12 cellular contexts compared by ENCODE assay signal in the genomic region with DNA sequence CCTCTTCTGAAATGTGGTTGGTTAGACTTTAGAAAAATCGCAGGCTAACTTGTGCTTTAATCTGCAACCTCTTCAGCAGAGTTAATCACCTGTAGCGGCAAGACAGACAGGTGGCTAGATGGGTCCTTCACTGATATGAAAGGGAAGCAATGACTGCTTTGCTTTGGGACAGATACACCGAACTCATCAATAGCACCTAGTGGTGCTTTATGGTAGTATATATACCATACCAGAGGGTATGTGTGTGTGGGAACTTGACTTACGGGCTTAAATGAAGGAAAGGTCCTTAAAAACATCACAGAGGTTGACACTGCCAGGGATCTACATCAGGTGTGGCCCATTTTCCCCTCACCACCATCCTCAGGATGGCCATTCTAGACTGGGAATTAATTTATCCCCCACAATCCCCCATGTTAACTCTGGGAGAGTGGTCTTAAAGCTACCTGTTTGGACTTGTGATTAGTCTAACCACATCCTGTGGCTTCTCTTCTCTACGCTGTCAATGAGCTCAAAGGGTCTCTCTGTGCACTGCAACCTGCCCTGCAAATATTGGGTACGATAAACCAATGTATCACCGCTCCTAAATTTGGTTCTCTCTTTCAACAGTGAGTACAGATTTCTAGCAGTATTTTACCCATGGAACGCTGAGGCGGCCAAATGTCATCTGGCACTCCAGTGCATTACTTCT.
DNase-seq lines count a peak whose midpoint lies in the region; ATAC-seq and TF ChIP-seq lines count a peak whose summit lies in the region.
"Had no signal": no experiment of that assay in that cellular context is flagged by ENCODE, and none has a peak within 500 bp of the region (broad histone marks: within the 10 kb centered on the region; RNA-seq: fewer than 3 reads in every experiment).

No MANE protein-coding gene starts in this region.

- H3K36me3 ChIP-seq in DND-41 (ENCODE audit: insufficient read depth, low read length) = peaks cover 32% of the 10 kb centered on the region
- H3K36me3 ChIP-seq in HEK293 (ENCODE audit: control insufficient read depth in 2 of 2, insufficient read depth in 1 of 2, low read length in 2 of 2) = peaks cover 4 to 16% of the 10 kb centered on the region in 2 experiments; a peak in 2 of 3 replicates

- peaks cover 93% of the 10 kb centered on the region for H3K27me3 Mint-ChIP-seq in WTC11 (ENCODE audit: low read depth)

- no peak overlapping the region for H3K4me3 Mint-ChIP-seq in WTC11

- H3K4me2 ChIP-seq in DND-41 (ENCODE audit: insufficient read depth, low read length) = no peak overlapping the region
- H3K4me2 ChIP-seq: BLaER1 treated with 17β-estradiol and CSF1 and Interleukin-3, amounts not matched to agents 10 nM and 100 nM had no signal

- H3K4me3 ChIP-seq in DND-41 (ENCODE audit: low read depth in 1 of 2, low read length in 2 of 2) (no peak overlapping the region), HEK293 (ENCODE audit: low read depth, low read length) (no peak overlapping the region)
- H3K4me3 ChIP-seq: BLaER1 treated with 17β-estradiol and CSF1 and Interleukin-3, amounts not matched to agents 10 nM and 100 nM; GM12878 had no signal

- peaks cover 13% of the 10 kb centered on the region for H3K36me3 Mint-ChIP-seq in WTC11

- no peak overlapping the region for H2AFZ ChIP-seq in DND-41 (ENCODE audit: low read depth, low read length)

- no peaks in the 10 kb centered on the region for H3K79me2 ChIP-seq in DND-41 (ENCODE audit: insufficient read depth, low read length)

- CTCF ChIA-PET in HEK293 (lab: Yijun Ruan, JAX) (interaction anchor here (0.6 to 2.6 kb wide), 3 partner anchors 147 to 160 kb away, joined by 3 to 7 read pairs (median 4); no protein-coding TSS in a partner anchor), WTC11 (lab: Charles Lee) (interaction anchor here (1.3 to 2.0 kb wide), 3 partner anchors 8 to 160 kb away, joined by 3 to 7 read pairs (median 5); no protein-coding TSS in a partner anchor)

- no peak overlapping the region for H3K27ac Mint-ChIP-seq in WTC11

- H3K27ac ChIP-seq in DND-41 (ENCODE audit: low read length) (no peak overlapping the region), HEK293 (ENCODE audit: extremely low read depth, low read depth, low read length) (no peak overlapping the region), foreskin keratinocyte (no peak overlapping the region), substantia nigra (ENCODE audit: low read depth, low read length, poor library complexity, severe bottlenecking) (no peak overlapping the region)
- H3K27ac ChIP-seq: BLaER1 treated with 17β-estradiol and CSF1 and Interleukin-3, amounts not matched to agents 10 nM and 100 nM had no signal

- H4K20me1 ChIP-seq in DND-41 (ENCODE audit: insufficient read depth, low read length) = no peaks in the 10 kb centered on the region

- POLR2A ChIA-PET in HEK293 (lab: Yijun Ruan, JAX) (interaction anchor here (0.9 kb wide), 1 partner anchor 163 kb away, joined by 3 read pairs; a partner anchor contains a TSS), WTC11 (lab: Charles Lee) (no interaction called here)

- TF ChIP-seq CTCF in DND-41 (IDR thresholded peaks at IDR 0.05; ENCODE audit: borderline replicate concordance, extremely low read depth, low read length, poor library complexity, severe bottlenecking) (no peak), HEK293 (tag by site-specific recombination; IDR thresholded peaks at IDR 0.05) (0 out of 2 replicates have a peak, but pooled peaks have one; percentile 13), WTC11 (IDR thresholded peaks at IDR 0.05) (no peak), foreskin keratinocyte (conservative IDR thresholded peaks at IDR 0.05) (peak; percentile 10)

- H3K9ac ChIP-seq in DND-41 (ENCODE audit: low read depth, low read length) = no peak overlapping the region
- H3K9ac ChIP-seq: BLaER1 treated with 17β-estradiol and CSF1 and Interleukin-3, amounts not matched to agents 10 nM and 100 nM had no signal

- H3K4me1 Mint-ChIP-seq in WTC11 = peaks cover 24% of the 10 kb centered on the region

- no peaks in the 10 kb centered on the region for H3K27me3 ChIP-seq in DND-41 (ENCODE audit: insufficient read depth, low read length, poor library complexity)
- H3K27me3 ChIP-seq in foreskin keratinocyte = no peaks in the 10 kb centered on the region
- H3K27me3 ChIP-seq: BLaER1 treated with 17β-estradiol and CSF1 and Interleukin-3, amounts not matched to agents 10 nM and 100 nM had no signal

- ATAC-seq in DND-41 (ENCODE audit: insufficient read depth, low read depth) (peak; percentile 95), WTC11 (peak; percentile 63), foreskin keratinocyte (no peak)
- ATAC-seq: GM12878 had no signal

- no peaks in the 10 kb centered on the region for H3K9me3 Mint-ChIP-seq in WTC11

- no peaks in the 10 kb centered on the region for H3K9me3 ChIP-seq in DND-41 (ENCODE audit: insufficient read depth, low read length, severe bottlenecking)
- no peaks in the 10 kb centered on the region for H3K9me3 ChIP-seq in HEK293 (ENCODE audit: control insufficient read depth, insufficient read depth, low read depth, low read length)
- H3K9me3 ChIP-seq: BLaER1 treated with 17β-estradiol and CSF1 and Interleukin-3, amounts not matched to agents 10 nM and 100 nM had no signal

- peaks cover 15% of the 10 kb centered on the region for H3K4me1 ChIP-seq in DND-41 (ENCODE audit: insufficient read depth, low read length)
- H3K4me1 ChIP-seq in HEK293 (ENCODE audit: control insufficient read depth, insufficient read depth, low read length) = peaks cover 16% of the 10 kb centered on the region
- H3K4me1 ChIP-seq in foreskin keratinocyte = peaks cover 11% of the 10 kb centered on the region

- DNase-seq in DND-41 (peak; percentile 30), WTC11 (ENCODE audit: low spot score) (no peak), foreskin keratinocyte (no peak), substantia nigra (lab: John Stamatoyannopoulos, UW) (no peak), NOMO-1 (lab: John Stamatoyannopoulos, UW; ENCODE audit: unreplicated experiment in 2 of 2) (no peak)
- DNase-seq in activated CD4-positive, CD25-positive, alpha-beta regulatory T cell treated with anti-CD3 and anti-CD28 coated beads, Interleukin-2, amount 50 U/mL, for 72 hours = no peak
- DNase-seq: NCI-H1092, SHP77, T-helper 2 cell had no signal

TF ChIP-seq in HEK293, 187 proteins besides CTCF, POLR2A, EP300 and RAD21 (continues in another document):
- TF ChIP-seq, protein P1, sequence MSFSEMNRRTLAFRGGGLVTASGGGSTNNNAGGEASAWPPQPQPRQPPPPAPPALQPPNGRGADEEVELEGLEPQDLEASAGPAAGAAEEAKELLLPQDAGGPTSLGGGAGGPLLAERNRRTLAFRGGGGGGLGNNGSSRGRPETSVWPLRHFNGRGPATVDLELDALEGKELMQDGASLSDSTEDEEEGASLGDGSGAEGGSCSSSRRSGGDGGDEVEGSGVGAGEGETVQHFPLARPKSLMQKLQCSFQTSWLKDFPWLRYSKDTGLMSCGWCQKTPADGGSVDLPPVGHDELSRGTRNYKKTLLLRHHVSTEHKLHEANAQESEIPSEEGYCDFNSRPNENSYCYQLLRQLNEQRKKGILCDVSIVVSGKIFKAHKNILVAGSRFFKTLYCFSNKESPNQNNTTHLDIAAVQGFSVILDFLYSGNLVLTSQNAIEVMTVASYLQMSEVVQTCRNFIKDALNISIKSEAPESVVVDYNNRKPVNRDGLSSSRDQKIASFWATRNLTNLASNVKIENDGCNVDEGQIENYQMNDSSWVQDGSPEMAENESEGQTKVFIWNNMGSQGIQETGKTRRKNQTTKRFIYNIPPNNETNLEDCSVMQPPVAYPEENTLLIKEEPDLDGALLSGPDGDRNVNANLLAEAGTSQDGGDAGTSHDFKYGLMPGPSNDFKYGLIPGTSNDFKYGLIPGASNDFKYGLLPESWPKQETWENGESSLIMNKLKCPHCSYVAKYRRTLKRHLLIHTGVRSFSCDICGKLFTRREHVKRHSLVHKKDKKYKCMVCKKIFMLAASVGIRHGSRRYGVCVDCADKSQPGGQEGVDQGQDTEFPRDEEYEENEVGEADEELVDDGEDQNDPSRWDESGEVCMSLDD (tag by site-specific recombination; IDR thresholded peaks at IDR 0.05) = no peak

TF ChIP-seq in WTC11, 78 proteins besides CTCF, POLR2A, EP300 and RAD21 (continues in another document):
- TF ChIP-seq, protein P2, sequence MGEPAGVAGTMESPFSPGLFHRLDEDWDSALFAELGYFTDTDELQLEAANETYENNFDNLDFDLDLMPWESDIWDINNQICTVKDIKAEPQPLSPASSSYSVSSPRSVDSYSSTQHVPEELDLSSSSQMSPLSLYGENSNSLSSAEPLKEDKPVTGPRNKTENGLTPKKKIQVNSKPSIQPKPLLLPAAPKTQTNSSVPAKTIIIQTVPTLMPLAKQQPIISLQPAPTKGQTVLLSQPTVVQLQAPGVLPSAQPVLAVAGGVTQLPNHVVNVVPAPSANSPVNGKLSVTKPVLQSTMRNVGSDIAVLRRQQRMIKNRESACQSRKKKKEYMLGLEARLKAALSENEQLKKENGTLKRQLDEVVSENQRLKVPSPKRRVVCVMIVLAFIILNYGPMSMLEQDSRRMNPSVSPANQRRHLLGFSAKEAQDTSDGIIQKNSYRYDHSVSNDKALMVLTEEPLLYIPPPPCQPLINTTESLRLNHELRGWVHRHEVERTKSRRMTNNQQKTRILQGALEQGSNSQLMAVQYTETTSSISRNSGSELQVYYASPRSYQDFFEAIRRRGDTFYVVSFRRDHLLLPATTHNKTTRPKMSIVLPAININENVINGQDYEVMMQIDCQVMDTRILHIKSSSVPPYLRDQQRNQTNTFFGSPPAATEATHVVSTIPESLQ (CRISPR knock-in tag; IDR thresholded peaks at IDR 0.05) = no peak

Comparison
In these comparisons a context has a peak if more than half of its experiments do, and no peak if none do; other contexts are left out.
1. CTCF ChIP-seq: peak in HEK293 (single experiment) and foreskin keratinocyte (single experiment); none in DND-41 (single experiment) and WTC11 (single experiment).